Comparison of ENCODE assay signal across 8 cellular contexts in the genomic region with DNA sequence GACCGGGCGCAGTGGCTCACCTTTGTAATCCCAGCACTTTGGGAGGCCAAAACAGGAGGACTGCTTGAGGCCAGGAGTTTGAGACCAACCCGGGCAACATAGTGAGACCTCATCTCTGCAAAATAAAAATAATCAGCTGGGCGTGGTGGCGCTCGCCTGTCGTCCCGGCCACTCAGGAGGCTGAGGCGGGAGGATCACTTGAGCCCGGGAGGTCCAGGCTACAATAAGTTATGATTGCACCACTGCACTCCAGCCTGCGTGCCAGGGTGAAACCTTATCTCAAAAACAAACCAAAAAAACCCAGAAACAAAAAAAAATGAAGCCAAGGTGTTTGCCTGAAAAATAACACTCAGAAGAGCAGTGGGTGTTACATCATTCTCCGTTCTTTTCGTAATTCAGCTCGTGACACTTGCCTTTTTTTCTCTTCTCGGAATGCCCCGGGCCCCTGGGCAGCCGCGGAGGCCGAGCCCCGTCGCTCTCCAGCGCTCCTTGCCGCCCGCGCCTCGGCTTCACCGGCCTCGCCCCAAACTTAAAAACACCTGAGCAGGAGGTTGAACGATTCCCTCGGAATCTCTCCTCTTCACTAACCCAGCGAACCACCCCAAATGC. TPM values are rescaled to one million over a fixed set of nuclear protein-coding genes. Genes with fewer than 3 reads are reported as not detected.
DNase-seq lines count a peak whose midpoint lies in the region; ATAC-seq and TF ChIP-seq lines count a peak whose summit lies in the region.

No MANE protein-coding gene starts in this region.

- WGBS in lower leg skin, 2 donors = 25 to 30% methylated on average over 31 of the region's 31 CpGs
- WGBS in thymus = 40% methylated on average over 31 of the region's 31 CpGs

- H3K27ac ChIP-seq in caudate nucleus (ENCODE audit: low read depth, low read length) (peak overlapping the region; percentile 90), thymus (ENCODE audit: low read depth) (peak overlapping the region; percentile 92)

- H3K9me3 ChIP-seq in thymus (ENCODE audit: control insufficient read depth) = no peaks in the 10 kb centered on the region

- H3K4me3 ChIP-seq in GM12865 (ENCODE audit: low read depth, low read length) = peak overlapping the region; percentile 91
- peak overlapping the region; percentile 78 for H3K4me3 ChIP-seq in lower leg skin (ENCODE audit: low read depth, poor library complexity, severe bottlenecking)
- peak overlapping the region; percentile 77 for H3K4me3 ChIP-seq in thymus (ENCODE audit: low read length)

- H3K4me1 ChIP-seq in thymus (ENCODE audit: control insufficient read depth, insufficient read depth, low read length) = peaks cover 15% of the 10 kb centered on the region

- ATAC-seq in HG02759 (IDR thresholded peaks at IDR 0.05; ENCODE audit: unreplicated experiment) = peak; percentile 15

- H3K27me3 ChIP-seq in thymus (ENCODE audit: control insufficient read depth, insufficient read depth) = no peaks in the 10 kb centered on the region

- TF ChIP-seq CTCF in GM12865 (IDR thresholded peaks at IDR 0.05; ENCODE audit: insufficient read depth, low read depth, low read length, missing control alignments) = no peak
- TF ChIP-seq CTCF in lower leg skin (IDR thresholded peaks at IDR 0.05) = no peak

- intact Hi-C loops in lower leg skin (cut with DNase I; ENCODE audit: low total_unique reads) = no loop called here

- TF ChIP-seq POLR2A in lower leg skin (IDR thresholded peaks at IDR 0.05) = no peak

- DNase-seq in GM12865 (ENCODE audit: low read depth) (no peak), RPMI8226 (peak; percentile 54), caudate nucleus (lab: John Stamatoyannopoulos, UW) (no peak), lower leg skin (ENCODE audit: low spot score in 2 of 2) (no peak), NCI-H345 (lab: John Stamatoyannopoulos, UW) (no peak), kidney glomerular epithelial cell (lab: John Stamatoyannopoulos, UW) (no peak)

- H3K36me3 ChIP-seq in thymus (ENCODE audit: control insufficient read depth, insufficient read depth) = peaks cover 20% of the 10 kb centered on the region

RNA-seq across cellular contexts. Expression of a gene that starts 17.0 kb away (rescaled TPM):
- total RNA-seq in lower leg skin = 1 to 10 TPM in 3 of 4 donors, under 1 TPM in 1; 0.42 to 7.5 (median 4.0) TPM
- 16.8 TPM for polyA plus RNA-seq in thymus

RNA-seq across cellular contexts. Expression of a gene that starts 19.4 kb away (rescaled TPM):
- 10 to 100 TPM in 3 of 4 donors, 1 to 10 TPM in 1; 9.7 to 14.4 (median 10.7) TPM for total RNA-seq in lower leg skin
- 12.1 TPM for polyA plus RNA-seq in thymus

RNA-seq across cellular contexts. Expression of a gene that starts 28.8 kb away (rescaled TPM):
- 100 to 1,000 TPM in 1 of 4 donors, 10 to 100 TPM in 3; 64.8 to 101 (median 76.5) TPM for total RNA-seq in lower leg skin
- polyA plus RNA-seq in thymus = 4.3 TPM

RNA-seq across cellular contexts. Expression of a gene that starts 55.6 kb away (rescaled TPM):
- 10 to 100 TPM; 53.7 to 76.1 (median 62.6) TPM for total RNA-seq in lower leg skin
- 20.6 TPM for polyA plus RNA-seq in thymus
